ENCODE assay signal across 8 cellular contexts in genomic region chr7:17302575-17303142, GRCh38. TPM values are rescaled to one million over a fixed set of nuclear protein-coding genes. Genes with fewer than 3 reads are reported as not detected.
A peak's percentile ranks its signal among the peaks of the same experiment; 100 is the strongest.
DNase-seq lines count a peak whose midpoint lies in the region; ATAC-seq and TF ChIP-seq lines count a peak whose summit lies in the region.

No MANE protein-coding gene starts in this region.

- TF ChIP-seq POLR2A in erythroblast (IDR thresholded peaks at IDR 0.05; ENCODE audit: low read length): no peak

- no peaks in the 10 kb centered on the region for H3K4me1 ChIP-seq in urinary bladder (ENCODE audit: insufficient read depth)

- peaks cover 0 to 2% of the 10 kb centered on the region in 2 donors for H3K9me3 Mint-ChIP-seq in activated T-cell treated with anti-CD3 and anti-CD28 coated beads, Interleukin-2, amount 50 U/mL, for 72 hours

- peak overlapping the region; percentile 40 for H3K4me3 ChIP-seq in urinary bladder (ENCODE audit: low read depth, low read length)

- no peak for ATAC-seq in activated T-cell treated with anti-CD3 and anti-CD28 coated beads, Interleukin-2, amount 50 U/mL, for 72 hours (replicated peaks in 1 of 2)
- ATAC-seq in HG02623 (IDR thresholded peaks at IDR 0.05; ENCODE audit: unreplicated experiment): peak; percentile 32

- H3K4me3 Mint-ChIP-seq in activated T-cell treated with anti-CD3 and anti-CD28 coated beads, Interleukin-2, amount 50 U/mL, for 72 hours: peak overlapping the region; percentile 40 to 72

- H3K36me3 Mint-ChIP-seq in activated T-cell treated with anti-CD3 and anti-CD28 coated beads, Interleukin-2, amount 50 U/mL, for 72 hours (ENCODE audit: insufficient read depth in 2 of 2): peaks cover 8 to 14% of the 10 kb centered on the region in 2 donors

- H3K27ac Mint-ChIP-seq in activated T-cell treated with anti-CD3 and anti-CD28 coated beads, Interleukin-2, amount 50 U/mL, for 72 hours: no peak overlapping the region

- peak overlapping the region; percentile 73 for H3K27ac ChIP-seq in urinary bladder (ENCODE audit: low read depth)

- peaks cover 38% of the 10 kb centered on the region for H3K4me1 Mint-ChIP-seq in activated T-cell treated with anti-CD3 and anti-CD28 coated beads, Interleukin-2, amount 50 U/mL, for 72 hours (ENCODE audit: low read depth)

- peak in 1 of 2 donors; percentile 8 for DNase-seq in activated T-cell treated with anti-CD3 and anti-CD28 coated beads, Interleukin-2, amount 50 U/mL, for 72 hours
- no peak for DNase-seq in activated T-cell treated with anti-CD3 and anti-CD28 coated beads, Interleukin-2, amount 50 U/mL, for 1 hour
- DNase-seq in OCI-M1 (lab: John Stamatoyannopoulos, UW) (peak; percentile 76), erythroblast (lab: John Stamatoyannopoulos, UW) (peak; percentile 17 to 20), germinal center (ENCODE audit: low spot score) (no peak), iPS-NIHi11 (ENCODE audit: low spot score) (no peak)

- no peaks in the 10 kb centered on the region for H3K27me3 Mint-ChIP-seq in activated T-cell treated with anti-CD3 and anti-CD28 coated beads, Interleukin-2, amount 50 U/mL, for 72 hours (ENCODE audit: low read depth)

- H3K36me3 ChIP-seq in urinary bladder (ENCODE audit: insufficient read depth): no peaks in the 10 kb centered on the region

- WGBS in urinary bladder: 39% methylated on average over 8 of the region's 8 CpGs

RNA-seq across cellular contexts. Expression of gene AHR, which starts 4.2 kb away (rescaled TPM):
- 10 to 100 TPM; 36.4 to 42.8 TPM for total RNA-seq in activated T-cell treated with anti-CD3 and anti-CD28 coated beads, Interleukin-2, amount 50 U/mL, for 72 hours
- 485 TPM for total RNA-seq in urinary bladder
- polyA plus RNA-seq in urinary bladder: 50.3 TPM

Comparison
In these comparisons a context has a peak if more than half of its experiments do, and no peak if none do; other contexts are left out.
1. DNase-seq: peak in OCI-M1 (single experiment) and erythroblast (2 of 2); none in activated T-cell treated with anti-CD3 and anti-CD28 coated beads, Interleukin-2, amount 50 U/mL, for 1 hour (single experiment), germinal center (single experiment) and iPS-NIHi11 (single experiment).
2. RNA of gene AHR, which starts 4.2 kb away (total RNA-seq): 485 TPM in urinary bladder (single experiment); 36.4 to 42.8 TPM in activated T-cell treated with anti-CD3 and anti-CD28 coated beads, Interleukin-2, amount 50 U/mL, for 72 hours; every median in the first group is over 10 times any median in the second.